8 cellular contexts compared by ENCODE assay signal in the genomic region with DNA sequence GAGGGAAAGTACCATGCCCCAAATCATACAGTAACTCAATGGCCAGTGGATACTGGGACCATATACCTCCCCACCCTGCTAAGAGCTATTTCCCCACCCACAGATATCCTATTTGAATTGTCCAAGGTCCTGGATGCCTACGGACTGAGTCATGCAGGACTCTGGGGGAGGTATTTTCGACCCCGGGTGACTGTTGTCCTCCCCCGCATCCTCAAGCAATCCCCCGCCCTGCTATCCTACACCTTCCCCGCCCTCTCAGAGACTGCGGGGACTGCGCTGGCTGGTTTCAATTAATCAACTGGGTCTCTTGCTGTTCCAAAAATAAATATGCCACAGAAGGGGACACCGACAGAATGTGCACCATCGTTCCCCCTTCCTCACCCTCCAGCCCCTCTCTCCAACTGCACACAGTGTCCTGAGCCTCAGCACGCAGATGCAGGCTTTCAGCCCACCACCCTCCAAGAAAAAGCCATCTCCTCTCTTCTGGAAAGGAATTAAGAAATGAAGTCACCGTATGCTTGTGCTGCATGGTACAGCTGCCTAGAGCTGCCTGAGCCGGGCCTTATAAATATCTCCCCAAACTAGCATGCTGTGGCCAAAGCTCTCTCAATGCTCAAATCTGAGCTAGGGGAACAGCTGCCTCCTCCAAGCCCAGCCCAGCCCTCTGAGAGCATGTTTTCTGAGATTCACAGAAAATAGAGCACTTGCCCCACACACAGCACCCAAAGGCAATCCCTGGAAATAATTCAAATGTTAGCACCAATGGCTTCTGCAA. TPM values are rescaled to one million over a fixed set of nuclear protein-coding genes. Genes with fewer than 3 reads are reported as not detected.
DNase-seq lines count a peak whose midpoint lies in the region; ATAC-seq and TF ChIP-seq lines count a peak whose summit lies in the region.

No MANE protein-coding gene starts in this region.

- POLR2A ChIA-PET in Caco-2 (lab: Charles Lee), result no interaction called here

- H3K4me1 ChIP-seq in Caco-2, result peaks cover 30% of the 10 kb centered on the region
- no peaks in the 10 kb centered on the region for H3K4me1 ChIP-seq in mucosa of descending colon (ENCODE audit: low read depth)

- ATAC-seq in mucosa of descending colon (peak; percentile 17), HG02759 (IDR thresholded peaks at IDR 0.05; ENCODE audit: unreplicated experiment) (no peak)

- intact Hi-C loops in Caco-2 (cut with micrococcal nuclease; ENCODE audit: unreplicated experiment) (no loop called here), mucosa of descending colon (cut with DNase I, micrococcal nuclease) (no loop called here)

- no peak for TF ChIP-seq CTCF in Caco-2 (IDR thresholded peaks at IDR 0.05; ENCODE audit: insufficient read depth in 1 of 2, low read depth in 1 of 2, low read length in 1 of 2, severe bottlenecking in 1 of 2, unreplicated experiment in 1 of 2)
- no peak for TF ChIP-seq CTCF in NB4 (IDR thresholded peaks at IDR 0.05; ENCODE audit: low read depth, low read length)
- TF ChIP-seq CTCF in mucosa of descending colon (IDR thresholded peaks at IDR 0.05), result no peak

- no peaks in the 10 kb centered on the region for H3K36me3 ChIP-seq in Caco-2 (ENCODE audit: control insufficient read depth, insufficient read depth, low read length)
- no peaks in the 10 kb centered on the region for H3K36me3 ChIP-seq in mucosa of descending colon (ENCODE audit: low read depth)

- H3K4me3 Mint-ChIP-seq in Caco-2 (ENCODE audit: unreplicated experiment), result peak overlapping the region; percentile 30

- H3K27me3 Mint-ChIP-seq in Caco-2 (ENCODE audit: insufficient read depth, unreplicated experiment), result no peaks in the 10 kb centered on the region

- CTCF ChIA-PET in Caco-2 (lab: Charles Lee), result interaction anchor here (0.5 to 1.4 kb wide), 6 partner anchors 14 to 220 kb away, joined by 3 to 7 read pairs (median 4); a partner anchor contains a TSS

- H3K4me3 ChIP-seq in Caco-2 (ENCODE audit: low read depth, low read length) (no peak overlapping the region), NB4 (ENCODE audit: low read depth, low read length) (no peak overlapping the region), mucosa of descending colon (no peak overlapping the region)

- no peaks in the 10 kb centered on the region for H3K36me3 Mint-ChIP-seq in Caco-2 (ENCODE audit: insufficient read depth, unreplicated experiment)

- H3K9me3 ChIP-seq in Caco-2, result no peaks in the 10 kb centered on the region
- no peaks in the 10 kb centered on the region for H3K9me3 ChIP-seq in mucosa of descending colon

- BruUV-seq in Caco-2 (replicated peaks; lab: Mats Ljungman, UMichigan), result no TSS peak

- peak; percentile 68 to 87 for DNase-seq in Caco-2
- peak; percentile 79 for DNase-seq in NB4 (ENCODE audit: low read depth)
- peak; percentile 44 for DNase-seq in epidermal melanocyte (ENCODE audit: insufficient read length, low spot score)
- DNase-seq in mucosa of descending colon, result no peak
- no peak for DNase-seq in nucleus accumbens (lab: John Stamatoyannopoulos, UW)
- no peak for DNase-seq in stimulated activated CD8-positive, alpha-beta memory T cell treated with anti-CD3 and anti-CD28 coated beads, Interleukin-4, amount 100 ng/mL, for 48 hours
- no peak for DNase-seq in activated CD4-positive, alpha-beta T cell treated with anti-CD3 and anti-CD28 coated beads for 4 hours

- peak overlapping the region; percentile 43 for H3K27ac Mint-ChIP-seq in Caco-2 (ENCODE audit: unreplicated experiment)

- H3K9me3 Mint-ChIP-seq in Caco-2 (ENCODE audit: unreplicated experiment), result no peaks in the 10 kb centered on the region

- H3K4me1 Mint-ChIP-seq in Caco-2 (ENCODE audit: low read depth, unreplicated experiment), result peaks cover 15% of the 10 kb centered on the region

- no peaks in the 10 kb centered on the region for H3K27me3 ChIP-seq in Caco-2 (replicated peaks; ENCODE audit: control insufficient read depth, insufficient read depth, low read length)

- no peak for TF ChIP-seq POLR2A in NB4 (IDR thresholded peaks at IDR 0.05; ENCODE audit: extremely low read depth, insufficient read length)

RNA-seq across cellular contexts. Expression of a gene that starts 8.2 kb away (rescaled TPM):
- total RNA-seq in Caco-2 (2022) (not detected in 2 replicates), mucosa of descending colon (not detected)

RNA-seq across cellular contexts. Expression of a gene that starts 27.6 kb away (rescaled TPM):
- total RNA-seq in Caco-2 (2022) (3.9 and 4.6 TPM in 2 replicates), mucosa of descending colon (under 1 TPM; 0.19 to 0.70 (median 0.52) TPM)

Comparison
In these comparisons a context has a peak if more than half of its experiments do, and no peak if none do; other contexts are left out.
1. DNase-seq: peak in Caco-2 (2 of 2), NB4 (single experiment) and epidermal melanocyte (single experiment); none in mucosa of descending colon (0 of 3), nucleus accumbens (0 of 56), stimulated activated CD8-positive, alpha-beta memory T cell treated with anti-CD3 and anti-CD28 coated beads, Interleukin-4, amount 100 ng/mL, for 48 hours (single experiment) and activated CD4-positive, alpha-beta T cell treated with anti-CD3 and anti-CD28 coated beads for 4 hours (0 of 2).